ENCODE assay signal across 8 cellular contexts in the genomic region with DNA sequence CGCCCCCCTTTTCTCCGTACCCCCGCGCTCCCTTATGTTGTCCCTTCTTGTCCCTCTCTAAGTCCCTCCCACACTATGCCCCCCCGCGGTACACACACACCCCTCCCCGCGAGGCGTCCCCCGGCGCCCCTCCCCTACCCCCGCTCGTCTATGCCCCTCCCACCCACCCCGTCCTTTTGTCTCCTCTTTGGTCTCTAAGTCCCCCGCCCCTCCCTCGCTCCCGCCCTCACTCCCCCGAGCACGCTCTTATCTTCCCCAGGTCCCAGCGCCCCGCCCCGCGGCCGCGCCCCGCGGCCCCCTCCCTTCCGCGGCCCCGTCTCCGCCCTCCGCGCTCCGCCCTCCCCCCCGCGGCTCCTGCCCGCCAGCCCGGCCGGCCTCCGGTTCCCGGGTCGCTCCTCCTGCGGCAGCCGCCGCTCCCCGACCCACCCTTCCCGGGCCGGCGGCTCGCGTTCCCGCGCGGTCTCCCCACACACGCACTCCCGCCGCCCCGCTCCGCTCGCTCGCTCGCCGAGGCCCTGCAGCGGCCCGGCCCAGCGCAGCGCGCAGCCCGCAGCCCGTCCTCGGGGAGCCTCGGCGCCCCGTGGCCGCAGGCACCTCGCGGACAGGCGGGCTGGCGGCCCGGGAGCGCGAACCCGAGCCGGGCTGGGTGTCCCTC. TPM values are rescaled to one million over a fixed set of nuclear protein-coding genes. Genes with fewer than 3 reads are reported as not detected.
A peak's percentile ranks its signal among the peaks of the same experiment; 100 is the strongest.
DNase-seq lines count a peak whose midpoint lies in the region; ATAC-seq and TF ChIP-seq lines count a peak whose summit lies in the region.

No MANE protein-coding gene starts in this region.

- no peak overlapping the region for H3K9ac ChIP-seq in parathyroid adenoma

- peak; percentile 51 for ATAC-seq in GM21528 (IDR thresholded peaks at IDR 0.05; ENCODE audit: low FRiP score, unreplicated experiment)

- peak overlapping the region; percentile 87 for H3K27ac ChIP-seq in parathyroid adenoma
- peak overlapping the region; percentile 85 to 92 (median 90) for H3K27ac ChIP-seq in transverse colon

- in situ Hi-C loops in transverse colon (cut with MboI; ENCODE audit: low pct_ligation_motif_present in 1 of 4, low pct_unique_long_range_greater_than_20kb in 1 of 4, low sequenced_read_pairs in 3 of 4), result loop anchor here in 1 of 4 donors (25.0 kb wide), 1 partner anchor 105 kb away; no protein-coding TSS in a partner anchor

- DNase-seq in COLO829 (ENCODE audit: low spot score) (peak; percentile 67), LoVo (ENCODE audit: low spot score) (peak; percentile 67), SW 1271 (lab: John Stamatoyannopoulos, UW) (peak; percentile 26 to 53), cardiac septum (ENCODE audit: low spot score) (peak; percentile 96), transverse colon (peak; percentile 92)
- DNase-seq in activated naive CD8-positive, alpha-beta T cell treated with anti-CD3 and anti-CD28 coated beads, Interleukin-2, amount 50 U/mL, for 16 hours (ENCODE audit: low read depth, low spot score), result peak; percentile 15

- no peak for TF ChIP-seq POLR2A in transverse colon (IDR thresholded peaks at IDR 0.05)

- H3K4me3 ChIP-seq in parathyroid adenoma (ENCODE audit: low read depth, low read length), result peak overlapping the region; percentile 82
- peak overlapping the region; percentile 51 to 66 (median 56) for H3K4me3 ChIP-seq in transverse colon

- intact Hi-C loops in cardiac septum (cut with DNase I), result no loop called here
- intact Hi-C loops in transverse colon (cut with DNase I; ENCODE audit: low total_unique reads), result loop anchor here (10.0 kb wide), 1 partner anchor 53 kb away; the partner anchor contains the start of gene BCORL1

- no peak for TF ChIP-seq EP300 in transverse colon (IDR thresholded peaks at IDR 0.05; ENCODE audit: low read depth)

- H2AFZ ChIP-seq in parathyroid adenoma, result peak overlapping the region; percentile 78

- no peaks in the 10 kb centered on the region for H3K27me3 ChIP-seq in parathyroid adenoma (ENCODE audit: control insufficient read depth, insufficient read depth, low read length)
- no peaks in the 10 kb centered on the region for H3K27me3 ChIP-seq in transverse colon

- TF ChIP-seq CTCF in parathyroid adenoma (IDR thresholded peaks at IDR 0.05) (no peak), transverse colon (IDR thresholded peaks at IDR 0.05) (no peak)

- H3K79me2 ChIP-seq in parathyroid adenoma, result no peaks in the 10 kb centered on the region

- H3K9me3 ChIP-seq in parathyroid adenoma (ENCODE audit: control insufficient read depth, low read length) (no peaks in the 10 kb centered on the region), transverse colon (no peaks in the 10 kb centered on the region)

- H3K4me1 ChIP-seq in parathyroid adenoma (no peaks in the 10 kb centered on the region), transverse colon (peaks cover 0 to 5% (median 0%) of the 10 kb centered on the region in 4 donors)

- WGBS in transverse colon (ENCODE audit: low coverage in 1 of 2), 2 donors, result 55% methylated on average over 60 of the region's 84 CpGs; no CpG with 5 or more reads in 1 of the 2 donors

- no peaks in the 10 kb centered on the region for H3K36me3 ChIP-seq in parathyroid adenoma (ENCODE audit: control insufficient read depth, insufficient read depth, low read length)
- H3K36me3 ChIP-seq in transverse colon, result no peaks in the 10 kb centered on the region

- peak overlapping the region; percentile 81 for H3K4me2 ChIP-seq in parathyroid adenoma (ENCODE audit: low read length)

RNA-seq across cellular contexts. Expression of gene UTP14A, which starts 26.3 kb away (rescaled TPM):
- total RNA-seq in cardiac septum (8.9 TPM), transverse colon (10 to 100 TPM in 2 of 4 donors, 1 to 10 TPM in 2; 7.2 to 14.7 (median 11.4) TPM)

RNA-seq across cellular contexts. Expression of gene BCORL1, which starts 50.2 kb away (rescaled TPM):
- total RNA-seq in cardiac septum (9.8 TPM), transverse colon (10 to 100 TPM in 1 of 4 donors, 1 to 10 TPM in 3; 5.6 to 11.6 (median 8.0) TPM)

Comparison
In these comparisons a context has a peak if more than half of its experiments do, and no peak if none do; other contexts are left out.
1. Peak in every context shown above with its lines: DNase-seq, ATAC-seq, H3K4me3 ChIP-seq and H3K27ac ChIP-seq.
2. DNase-seq: peak in every context shown above with its lines; median percentile 96 in cardiac septum; 92 in transverse colon; 67 in COLO829; 67 in LoVo; 40 in SW 1271; 15 in activated naive CD8-positive, alpha-beta T cell treated with anti-CD3 and anti-CD28 coated beads, Interleukin-2, amount 50 U/mL, for 16 hours.